Comparison of ENCODE assay signal across 12 cellular contexts in the genomic region with DNA sequence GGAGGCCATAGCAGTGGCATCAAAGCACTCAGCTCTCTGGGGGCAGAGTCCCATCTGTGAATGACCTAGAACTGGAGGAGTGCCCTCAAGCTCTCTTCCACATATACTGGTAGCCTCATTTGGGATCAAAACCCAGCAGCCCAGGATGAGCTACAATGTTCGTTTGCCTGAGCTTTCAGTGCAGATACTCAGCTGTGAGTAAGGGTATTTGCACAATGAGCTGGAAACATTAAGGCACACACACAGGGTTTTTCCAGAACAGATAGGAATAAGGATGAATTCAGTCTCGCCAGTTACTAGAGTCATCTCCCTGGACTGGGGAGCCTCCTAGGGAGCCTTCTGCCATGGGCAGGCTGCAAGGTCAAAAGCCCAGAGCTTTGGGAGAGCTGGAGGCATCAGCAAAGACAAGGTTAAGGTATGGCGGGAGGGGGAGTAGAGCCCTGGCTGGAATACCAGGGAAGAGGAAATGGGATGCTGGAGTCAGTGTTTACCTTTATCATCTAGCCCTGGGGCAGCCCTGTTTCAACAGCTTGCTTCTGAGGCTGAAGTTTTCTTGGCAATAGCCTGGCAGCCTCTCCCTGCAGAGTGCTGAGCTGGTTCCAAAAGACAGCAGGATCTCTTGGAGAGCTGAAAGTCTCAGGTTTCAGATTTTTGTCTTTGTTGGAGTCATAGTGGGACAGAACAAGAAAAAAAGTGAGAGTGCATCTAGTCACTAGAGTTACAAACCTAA.
A peak's percentile ranks its signal among the peaks of the same experiment; 100 is the strongest.
DNase-seq lines count a peak whose midpoint lies in the region; ATAC-seq and TF ChIP-seq lines count a peak whose summit lies in the region.
"Had no signal": no experiment of that assay in that cellular context is flagged by ENCODE, and none has a peak within 500 bp of the region (broad histone marks: within the 10 kb centered on the region; RNA-seq: fewer than 3 reads in every experiment).

No MANE protein-coding gene starts in this region.

- H3K4me3 Mint-ChIP-seq in T-cell: no peak overlapping the region
- H3K4me3 Mint-ChIP-seq: CD14-positive monocyte; stimulated activated naive CD8-positive, alpha-beta T cell treated with anti-CD3 and anti-CD28 coated beads, Interleukin-15, amount 100 ng/mL, for 72 hours had no signal

- H3K27me3 Mint-ChIP-seq in T-cell: peaks cover 6 to 13% of the 10 kb centered on the region in 2 donors

- POLR2A ChIA-PET in SK-N-SH (lab: Yijun Ruan, JAX): interaction anchor here (0.6 to 0.9 kb wide), 2 partner anchors 12 to 53 kb away, joined by 3 to 4 read pairs; no protein-coding TSS in a partner anchor
- POLR2A ChIA-PET in T-cell (lab: Charles Lee): no interaction called here

- H3K36me3 ChIP-seq in SK-N-SH (replicated peaks in 1 of 2; ENCODE audit: control insufficient read depth in 1 of 2, insufficient read depth in 2 of 2, low read length in 1 of 2): no peaks in the 10 kb centered on the region
- H3K36me3 ChIP-seq: ascending aorta had no signal

- H3K9me2 ChIP-seq in SK-N-SH: no peaks in the 10 kb centered on the region

- TF ChIP-seq CTCF in SK-N-SH (IDR thresholded peaks at IDR 0.05): no peak

- no peaks in the 10 kb centered on the region; the same call in 1 of the 2 replicates for H3K27me3 ChIP-seq in SK-N-SH (ENCODE audit: insufficient read depth)
- H3K27me3 ChIP-seq: ascending aorta had no signal

- no peak for TF ChIP-seq EP300 in SK-N-SH (IDR thresholded peaks at IDR 0.05; ENCODE audit: borderline replicate concordance in 1 of 2, low read depth in 1 of 2, low read length in 1 of 2)

- DNase-seq in Daoy (ENCODE audit: low read depth) (peak; percentile 4), NCI-H2081 treated with DMSO at 0.1 percent for 48 hours (lab: John Stamatoyannopoulos, UW) (peak; percentile 24), SK-N-SH (peak; percentile 61), islet precursor cell (peak; percentile 70), T-cell (no peak), HuH-7 (ENCODE audit: low spot score) (no peak)
- no peak for DNase-seq in activated naive CD4-positive, alpha-beta T cell treated with anti-CD3 and anti-CD28 coated beads, Interleukin-2, amount 50 U/mL, for 72 hours (ENCODE audit: low spot score in 2 of 2)
- DNase-seq: mesenchymal stem cell; stimulated activated naive CD8-positive, alpha-beta T cell treated with anti-CD3 and anti-CD28 coated beads, Interleukin-15, amount 100 ng/mL, for 72 hours had no signal

- H3F3A ChIP-seq in SK-N-SH (replicated peaks; ENCODE audit: insufficient read depth): no peaks in the 10 kb centered on the region

- no peaks in the 10 kb centered on the region for H3K36me3 Mint-ChIP-seq in T-cell
- H3K36me3 Mint-ChIP-seq in activated naive CD4-positive, alpha-beta T cell treated with anti-CD3 and anti-CD28 coated beads, Interleukin-2, amount 50 U/mL, for 72 hours: no peaks in the 10 kb centered on the region
- H3K36me3 Mint-ChIP-seq: CD14-positive monocyte had no signal

- ATAC-seq in T-cell (replicated peaks in 1 of 4): no peak
- ATAC-seq in activated naive CD4-positive, alpha-beta T cell treated with anti-CD3 and anti-CD28 coated beads, Interleukin-2, amount 50 U/mL, for 72 hours: no peak
- no peak for ATAC-seq in HG03108 (IDR thresholded peaks at IDR 0.05; ENCODE audit: unreplicated experiment)
- ATAC-seq: stimulated activated naive CD8-positive, alpha-beta T cell treated with anti-CD3 and anti-CD28 coated beads, Interleukin-15, amount 100 ng/mL, for 72 hours had no signal

- CTCF ChIA-PET in SK-N-SH (lab: Yijun Ruan, JAX): interaction anchor here (0.8 to 2.9 kb wide), 6 partner anchors 8 to 188 kb away, joined by 3 to 13 read pairs (median 4); no protein-coding TSS in a partner anchor
- CTCF ChIA-PET in T-cell (lab: Charles Lee): no interaction called here

- H3K79me2 ChIP-seq in SK-N-SH (ENCODE audit: insufficient read depth): no peaks in the 10 kb centered on the region

- WGBS in SK-N-SH (ENCODE audit: low lambda C conversion rate): 31% methylated on average over 3 of the region's 3 CpGs

- peaks cover 0 to 19% of the 10 kb centered on the region in 2 experiments; a peak in 1 of 4 replicates for H3K4me1 ChIP-seq in SK-N-SH (ENCODE audit: control insufficient read depth in 1 of 2, insufficient read depth in 2 of 2, low read depth in 1 of 2, low read length in 1 of 2)

- 0 out of 4 replicates have a peak overlapping the region, but pooled peaks of 1 of the 2 experiments have one; percentile 6 for H3K27ac ChIP-seq in SK-N-SH (ENCODE audit: low read depth in 2 of 2, low read length in 1 of 2)
- H3K27ac ChIP-seq: ascending aorta had no signal

- H3K27ac Mint-ChIP-seq in T-cell: no peak overlapping the region
- no peak overlapping the region for H3K27ac Mint-ChIP-seq in activated naive CD4-positive, alpha-beta T cell treated with anti-CD3 and anti-CD28 coated beads, Interleukin-2, amount 50 U/mL, for 72 hours
- H3K27ac Mint-ChIP-seq: CD14-positive monocyte; stimulated activated naive CD8-positive, alpha-beta T cell treated with anti-CD3 and anti-CD28 coated beads, Interleukin-15, amount 100 ng/mL, for 72 hours had no signal

- no peak overlapping the region for H2AFZ ChIP-seq in SK-N-SH (ENCODE audit: low read depth)

- H3K4me2 ChIP-seq in SK-N-SH: no peak overlapping the region

- H3K9me3 ChIP-seq in SK-N-SH: no peaks in the 10 kb centered on the region
- H3K9me3 ChIP-seq: ascending aorta had no signal

- H3K9ac ChIP-seq in SK-N-SH: no peak overlapping the region

- H3K4me1 Mint-ChIP-seq in T-cell: no peaks in the 10 kb centered on the region
- H3K4me1 Mint-ChIP-seq: CD14-positive monocyte had no signal

- no peaks in the 10 kb centered on the region for H3K9me3 Mint-ChIP-seq in T-cell
- H3K9me3 Mint-ChIP-seq in activated naive CD4-positive, alpha-beta T cell treated with anti-CD3 and anti-CD28 coated beads, Interleukin-2, amount 50 U/mL, for 72 hours: no peaks in the 10 kb centered on the region
- H3K9me3 Mint-ChIP-seq: CD14-positive monocyte; stimulated activated naive CD8-positive, alpha-beta T cell treated with anti-CD3 and anti-CD28 coated beads, Interleukin-15, amount 100 ng/mL, for 72 hours had no signal

- H4K20me1 ChIP-seq in SK-N-SH (ENCODE audit: insufficient read depth): no peaks in the 10 kb centered on the region

- no peak for TF ChIP-seq RAD21 in SK-N-SH (IDR thresholded peaks at IDR 0.05; ENCODE audit: low read length)

- H3K4me3 ChIP-seq in SK-N-SH (ENCODE audit: low read depth in 2 of 2, low read length in 1 of 2): no peak overlapping the region
- H3K4me3 ChIP-seq: ascending aorta had no signal

TF ChIP-seq in SK-N-SH, 30 proteins besides CTCF, POLR2A, EP300 and RAD21:
- TF ChIP-seq, protein P1, sequence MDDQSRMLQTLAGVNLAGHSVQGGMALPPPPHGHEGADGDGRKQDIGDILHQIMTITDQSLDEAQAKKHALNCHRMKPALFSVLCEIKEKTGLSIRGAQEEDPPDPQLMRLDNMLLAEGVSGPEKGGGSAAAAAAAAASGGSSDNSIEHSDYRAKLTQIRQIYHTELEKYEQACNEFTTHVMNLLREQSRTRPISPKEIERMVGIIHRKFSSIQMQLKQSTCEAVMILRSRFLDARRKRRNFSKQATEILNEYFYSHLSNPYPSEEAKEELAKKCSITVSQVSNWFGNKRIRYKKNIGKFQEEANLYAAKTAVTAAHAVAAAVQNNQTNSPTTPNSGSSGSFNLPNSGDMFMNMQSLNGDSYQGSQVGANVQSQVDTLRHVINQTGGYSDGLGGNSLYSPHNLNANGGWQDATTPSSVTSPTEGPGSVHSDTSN (IDR thresholded peaks at IDR 0.05): no peak
- TF ChIP-seq GATA2 (CRISPR knock-in tag; IDR thresholded peaks at IDR 0.05) (no peak), SMC3 (IDR thresholded peaks at IDR 0.05; ENCODE audit: low read depth, low read length) (no peak), RFX5 (IDR thresholded peaks at IDR 0.05; ENCODE audit: low read length) (no peak), POLR2AphosphoS5 (IDR thresholded peaks at IDR 0.05; ENCODE audit: low read depth, low read length) (no peak), NRF1 (IDR thresholded peaks at IDR 0.05; ENCODE audit: low read depth, low read length) (no peak), GABPA (IDR thresholded peaks at IDR 0.05; ENCODE audit: low read depth) (no peak), FOSL2 (IDR thresholded peaks at IDR 0.05; ENCODE audit: borderline replicate concordance, low read depth) (no peak), NFIC (IDR thresholded peaks at IDR 0.05; ENCODE audit: borderline replicate concordance) (no peak), EZH2phosphoT487 (IDR thresholded peaks at IDR 0.05; ENCODE audit: borderline replicate concordance, low read depth) (no peak), RCOR1 (IDR thresholded peaks at IDR 0.05; ENCODE audit: low read length) (no peak), ELF1 (IDR thresholded peaks at IDR 0.05) (no peak), MXI1 (IDR thresholded peaks at IDR 0.05; ENCODE audit: low read depth, low read length) (no peak), TAF1 (IDR thresholded peaks at IDR 0.05; ENCODE audit: borderline replicate concordance, low read depth, low read length) (no peak), FOXJ3 (CRISPR knock-in tag; IDR thresholded peaks at IDR 0.05) (no peak)

Comparison
In these comparisons a context has a peak if more than half of its experiments do, and no peak if none do; other contexts are left out.
1. DNase-seq: peak in Daoy (single experiment), NCI-H2081 treated with DMSO at 0.1 percent for 48 hours (single experiment), SK-N-SH (single experiment) and islet precursor cell (single experiment); none in T-cell (0 of 34), activated naive CD4-positive, alpha-beta T cell treated with anti-CD3 and anti-CD28 coated beads, Interleukin-2, amount 50 U/mL, for 72 hours (0 of 2) and HuH-7 (single experiment).